Comparison of ENCODE assay signal across 20 cellular contexts in the genomic region with DNA sequence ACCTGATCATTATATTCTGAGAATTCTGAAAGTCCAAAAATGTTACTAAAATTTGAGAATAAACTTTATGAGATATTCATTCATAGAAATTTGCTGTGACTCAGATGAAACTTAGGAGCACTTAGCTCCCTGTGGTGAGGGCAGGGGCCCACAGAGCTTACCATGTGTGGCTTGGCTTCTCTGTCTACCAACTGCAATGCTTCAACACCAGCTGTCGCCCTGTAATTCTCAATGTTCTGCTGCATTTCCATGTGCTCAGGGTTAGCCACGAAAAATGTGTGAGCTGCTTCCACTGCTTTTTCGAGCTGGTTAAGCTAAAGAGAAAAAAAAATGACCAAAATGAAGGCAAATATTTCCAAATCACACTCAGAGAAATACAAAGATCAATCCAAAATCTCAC.
DNase-seq lines count a peak whose midpoint lies in the region; ATAC-seq, FAIRE-seq and TF ChIP-seq lines count a peak whose summit lies in the region.
"Had no signal": no experiment of that assay in that cellular context is flagged by ENCODE, and none has a peak within 500 bp of the region (broad histone marks: within the 10 kb centered on the region; RNA-seq: fewer than 3 reads in every experiment).

No MANE protein-coding gene starts in this region.

- H3K36me3 Mint-ChIP-seq in neural progenitor cell, result peaks cover 6% of the 10 kb centered on the region
- H3K36me3 Mint-ChIP-seq: T-cell had no signal

- H3K4me3 ChIP-seq in neural progenitor cell, result no peak overlapping the region
- no peak overlapping the region for H3K4me3 ChIP-seq in aorta (ENCODE audit: low read length in 2 of 2)
- H3K4me3 ChIP-seq: BLaER1, K562, uterus had no signal

- DNase-seq in H54 (ENCODE audit: insufficient read length, low spot score), result peak; percentile 44
- DNase-seq in NCI-H69 (lab: John Stamatoyannopoulos, UW), result peak; percentile 61
- DNase-seq in brain pericyte (ENCODE audit: low read depth, low spot score), result peak; percentile 69
- peak; percentile 30 for DNase-seq in neural progenitor cell (ENCODE audit: low spot score)
- DNase-seq in mesenteric fat pad (ENCODE audit: low spot score), result no peak
- no peak for DNase-seq in aorta
- DNase-seq in activated effector memory CD4-positive, alpha-beta T cell treated with anti-CD3 and anti-CD28 coated beads, Interleukin-2, amount 50 U/mL, for 16 hours, result no peak
- DNase-seq: activated CD4-positive, CD25-positive, alpha-beta regulatory T cell treated with anti-CD3 and anti-CD28 coated beads, Interleukin-2, amount 50 U/mL, for 72 hours; activated naive CD4-positive, alpha-beta T cell treated with anti-CD3 and anti-CD28 coated beads, Interleukin-2, amount 50 U/mL, for 16 hours; cerebellar nuclear complex; DMS79; kidney; NCI-H1417; PC-3; T-cell; uterus had no signal

- peaks cover 2% of the 10 kb centered on the region for H3K27me3 Mint-ChIP-seq in neural progenitor cell (ENCODE audit: insufficient read depth, low read depth)

- H3K4me3 Mint-ChIP-seq in neural progenitor cell, result no peak overlapping the region
- H3K4me3 Mint-ChIP-seq: stimulated activated naive CD8-positive, alpha-beta T cell treated with anti-CD3 and anti-CD28 coated beads, Interleukin-15, Interleukin-2, amounts not matched to agents 100 ng/mL and 50 ng/mL, for 24 hours; T-cell had no signal

- TF ChIP-seq POLR2A in H54 (IDR thresholded peaks at IDR 0.05; ENCODE audit: low read depth, low read length), result no peak

- H3K27me3 ChIP-seq in neural progenitor cell, result no peaks in the 10 kb centered on the region
- H3K27me3 ChIP-seq in aorta (ENCODE audit: control insufficient read depth in 1 of 2, insufficient read depth in 2 of 2, low read length in 1 of 2), result no peaks in the 10 kb centered on the region
- H3K27me3 ChIP-seq: BLaER1, uterus had no signal

- no peak overlapping the region for H3K9ac ChIP-seq in neural progenitor cell
- H3K9ac ChIP-seq: BLaER1 had no signal

- no peaks in the 10 kb centered on the region for H3F3A ChIP-seq in neural progenitor cell (ENCODE audit: low read depth)

- no peak overlapping the region for H3K27ac ChIP-seq in neural progenitor cell
- no peak overlapping the region for H3K27ac ChIP-seq in aorta (ENCODE audit: low read depth in 1 of 2, low read length in 2 of 2)
- H3K27ac ChIP-seq: BLaER1, uterus had no signal

- 88 to 89% methylated on average over 3 of the region's 3 CpGs for WGBS in aorta, 2 donors

- no peaks in the 10 kb centered on the region for H3K9me3 ChIP-seq in neural progenitor cell (ENCODE audit: low read depth)
- H3K9me3 ChIP-seq in aorta (ENCODE audit: control insufficient read depth, low read length), result no peaks in the 10 kb centered on the region
- H3K9me3 ChIP-seq: BLaER1, uterus had no signal

- H3K4me1 ChIP-seq in neural progenitor cell (peaks cover 13% of the 10 kb centered on the region), aorta (ENCODE audit: control insufficient read depth in 1 of 2, insufficient read depth in 2 of 2, low read length in 2 of 2) (peaks cover 0 to 2% of the 10 kb centered on the region in 2 donors)
- H3K4me1 ChIP-seq: BLaER1, uterus had no signal

- H3K79me2 ChIP-seq in neural progenitor cell (ENCODE audit: low read depth), result no peaks in the 10 kb centered on the region

- intact Hi-C loops in aorta (cut with DNase I), result no loop called here

- ATAC-seq in GM19023 (IDR thresholded peaks at IDR 0.05; ENCODE audit: unreplicated experiment) (no peak), aorta (ENCODE audit: low FRiP score) (no peak)
- ATAC-seq: K562, PC-3, T-cell had no signal

- H3K9me3 Mint-ChIP-seq in neural progenitor cell, result no peaks in the 10 kb centered on the region
- H3K9me3 Mint-ChIP-seq: stimulated activated naive CD8-positive, alpha-beta T cell treated with anti-CD3 and anti-CD28 coated beads, Interleukin-15, Interleukin-2, amounts not matched to agents 100 ng/mL and 50 ng/mL, for 24 hours had no signal

- H3K36me3 ChIP-seq in neural progenitor cell, result no peaks in the 10 kb centered on the region
- H3K36me3 ChIP-seq in aorta (ENCODE audit: control insufficient read depth in 1 of 2, insufficient read depth in 2 of 2, low read length in 1 of 2), result no peaks in the 10 kb centered on the region
- H3K36me3 ChIP-seq: BLaER1, uterus had no signal

- FAIRE-seq in H54 (lab: Jason Lieb, UNC), result peak; percentile 100
- FAIRE-seq: K562 had no signal

- no peak overlapping the region for H3K4me2 ChIP-seq in neural progenitor cell
- H3K4me2 ChIP-seq: BLaER1 had no signal

- no peaks in the 10 kb centered on the region for H4K20me1 ChIP-seq in neural progenitor cell (ENCODE audit: low read depth)
- H4K20me1 ChIP-seq: BLaER1 had no signal

- no peak for TF ChIP-seq CTCF in neural progenitor cell (IDR thresholded peaks at IDR 0.05)

- H3K4me1 Mint-ChIP-seq in neural progenitor cell, result peaks cover 8% of the 10 kb centered on the region
- H3K4me1 Mint-ChIP-seq: T-cell had no signal

- no peak overlapping the region for H2AFZ ChIP-seq in neural progenitor cell (replicated peaks)

- no peak overlapping the region for H3K27ac Mint-ChIP-seq in neural progenitor cell
- H3K27ac Mint-ChIP-seq: stimulated activated naive CD8-positive, alpha-beta T cell treated with anti-CD3 and anti-CD28 coated beads, Interleukin-15, Interleukin-2, amounts not matched to agents 100 ng/mL and 50 ng/mL, for 24 hours; T-cell had no signal

Comparison
In these comparisons a context has a peak if more than half of its experiments do, and no peak if none do; other contexts are left out.
1. DNase-seq: peak in H54 (single experiment), NCI-H69 (single experiment), brain pericyte (single experiment) and neural progenitor cell (single experiment); none in mesenteric fat pad (single experiment), aorta (0 of 2) and activated effector memory CD4-positive, alpha-beta T cell treated with anti-CD3 and anti-CD28 coated beads, Interleukin-2, amount 50 U/mL, for 16 hours (single experiment).